Comparison of ENCODE assay signal across 29 cellular contexts in the genomic region with DNA sequence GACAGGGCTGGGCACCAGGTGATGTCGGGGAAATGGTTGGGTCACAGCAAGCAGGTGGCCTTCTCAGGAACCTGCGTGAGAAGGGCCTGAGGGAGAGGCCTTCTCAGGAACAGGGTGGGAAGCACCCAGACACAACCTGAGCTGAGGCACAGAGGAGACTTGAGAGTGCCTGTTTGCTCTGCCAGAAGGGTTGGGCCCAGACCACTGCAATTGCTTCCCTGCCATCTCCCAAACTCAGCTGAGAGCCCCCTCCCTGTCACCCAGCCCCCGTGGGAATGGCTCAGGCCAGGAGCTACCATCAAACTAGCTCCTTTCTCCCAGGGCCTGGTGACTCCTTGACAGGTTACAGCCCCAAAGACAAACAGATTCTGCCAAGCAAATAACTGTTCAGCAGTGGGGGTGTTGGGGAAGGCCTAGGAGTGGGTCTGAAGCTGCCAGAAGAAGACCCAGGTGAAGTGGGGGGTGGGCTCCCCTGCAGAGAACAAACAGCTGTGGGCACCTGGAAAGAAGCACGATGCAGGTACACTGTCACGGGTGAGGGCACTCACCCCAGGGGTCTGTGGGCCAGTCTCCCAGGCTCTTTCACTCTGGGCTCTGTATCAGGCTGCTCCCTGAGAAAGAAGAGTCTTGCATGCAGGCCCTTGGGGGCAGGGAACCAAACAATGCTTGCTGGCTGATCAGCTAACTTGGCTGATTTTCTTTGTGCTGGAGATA. TPM values are rescaled to one million over a fixed set of nuclear protein-coding genes. Genes with fewer than 3 reads are reported as not detected.
DNase-seq lines count a peak whose midpoint lies in the region; ATAC-seq and TF ChIP-seq lines count a peak whose summit lies in the region.
"Had no signal": no experiment of that assay in that cellular context is flagged by ENCODE, and none has a peak within 500 bp of the region (broad histone marks: within the 10 kb centered on the region; RNA-seq: fewer than 3 reads in every experiment).

No MANE protein-coding gene starts in this region.

- H3K4me2 ChIP-seq in osteoblast (ENCODE audit: insufficient read depth, low read length), result no peak overlapping the region
- H3K4me2 ChIP-seq: BLaER1 had no signal

- H3K4me3 ChIP-seq in dorsolateral prefrontal cortex (no peak overlapping the region), osteoblast (ENCODE audit: insufficient read depth, low read length) (no peak overlapping the region)
- H3K4me3 ChIP-seq: adrenal gland, BLaER1, lower lobe of right lung, Peyer's patch, stomach, tibial nerve had no signal

- H4K20me1 ChIP-seq in osteoblast (ENCODE audit: insufficient read depth, low read length), result peaks cover 33% of the 10 kb centered on the region

- no peaks in the 10 kb centered on the region for H3K36me3 ChIP-seq in osteoblast (ENCODE audit: insufficient read depth, low read length)

- peaks cover 14% of the 10 kb centered on the region for H3K4me1 ChIP-seq in osteoblast (ENCODE audit: insufficient read depth, low read length)
- H3K4me1 ChIP-seq: adrenal gland, Caco-2, lower lobe of right lung, Peyer's patch had no signal

- DNase-seq in COR-L47 (lab: John Stamatoyannopoulos, UW), result peak; percentile 30
- DNase-seq in NCI-H146 (lab: John Stamatoyannopoulos, UW), result peak; percentile 68
- DNase-seq in dorsolateral prefrontal cortex, result peak in 2 of 10 donors; percentile 12 to 25
- peak; percentile 54 for DNase-seq in osteoblast (ENCODE audit: insufficient read length, low spot score, missing footprints)
- no peak for DNase-seq in nucleus accumbens (lab: John Stamatoyannopoulos, UW)
- DNase-seq in omental fat pad (ENCODE audit: low spot score), result no peak
- no peak for DNase-seq in NCI-H1436 (lab: John Stamatoyannopoulos, UW)
- DNase-seq: activated CD4-positive, alpha-beta T cell treated with anti-CD3 and anti-CD28 coated beads, Interleukin-2, amount 50 U/mL, for 1 hour; activated naive CD4-positive, alpha-beta T cell; activated T-cell treated with anti-CD3 and anti-CD28 coated beads, Interleukin-2, amount 50 U/mL, for 48 hours; brain microvascular endothelial cell; Caco-2; HCEC 1CT; Karpas-422; lower lobe of right lung; NCI-H1694 treated with DMSO at 0.1 percent for 48 hours; NCI-H2171 treated with DMSO at 0.1 percent for 48 hours; NCI-H524 treated with DMSO at 0.1 percent for 48 hours; SIG-M5; stomach; T-helper 9 cell had no signal

- H3K27ac ChIP-seq in dorsolateral prefrontal cortex (peak overlapping the region in 35 of 59 donors; percentile 3 to 74 (median 39)), osteoblast (ENCODE audit: low read depth, low read length) (no peak overlapping the region)
- H3K27ac ChIP-seq: adrenal gland, BLaER1, brain microvascular endothelial cell, lower lobe of right lung, Peyer's patch had no signal

- no peaks in the 10 kb centered on the region for H3K27me3 ChIP-seq in dorsolateral prefrontal cortex
- no peaks in the 10 kb centered on the region for H3K27me3 ChIP-seq in osteoblast (ENCODE audit: insufficient read depth, low read length)
- H3K27me3 ChIP-seq: adrenal gland, BLaER1, brain microvascular endothelial cell, Peyer's patch, stomach, tibial nerve had no signal

- H3K79me2 ChIP-seq in osteoblast (ENCODE audit: insufficient read depth, low read length), result peaks cover 35% of the 10 kb centered on the region

- no peak overlapping the region for H2AFZ ChIP-seq in osteoblast (ENCODE audit: low read length)

- no peaks in the 10 kb centered on the region for H3K9me3 ChIP-seq in osteoblast (ENCODE audit: low read depth, low read length)
- H3K9me3 ChIP-seq: adrenal gland, BLaER1, Caco-2, lower lobe of right lung, Peyer's patch, stomach, tibial nerve had no signal

- ATAC-seq in omental fat pad (ENCODE audit: low FRiP score), result no peak
- ATAC-seq: lower lobe of right lung had no signal

- intact Hi-C loops in dorsolateral prefrontal cortex (cut with DNase I), result no loop called here

- TF ChIP-seq CTCF in dorsolateral prefrontal cortex (IDR thresholded peaks at IDR 0.05 in 54 of 56, conservative IDR thresholded peaks at IDR 0.05 in 2 of 56; ENCODE audit: low read depth in 1 of 56, partially characterized antibody in 56 of 56) (no peak), osteoblast (IDR thresholded peaks at IDR 0.05; ENCODE audit: extremely low read depth, low read depth, low read length) (no peak), omental fat pad (IDR thresholded peaks at IDR 0.05) (no peak)

RNA-seq across cellular contexts. Expression of a gene that starts 30.4 kb away (rescaled TPM):
- total RNA-seq in dorsolateral prefrontal cortex (1 to 10 TPM in 63 of 120 experiments, under 1 TPM in 54, not detected in 3; 0.28 to 3.0 (median 1.1) TPM), osteoblast (0.29 TPM in 1 of 2 replicates, not detected in the other), omental fat pad (under 1 TPM in 1 of 4 donors, not detected in 3; 0.19 TPM)
- total RNA-seq: epithelial cell of proximal tubule, kidney epithelial cell, pulmonary artery endothelial cell, skeletal muscle tissue, tibial nerve had no signal

Comparison
In these comparisons a context has a peak if more than half of its experiments do, and no peak if none do; other contexts are left out.
1. DNase-seq: peak in COR-L47 (single experiment), NCI-H146 (single experiment) and osteoblast (single experiment); none in nucleus accumbens (0 of 56), omental fat pad (single experiment) and NCI-H1436 (single experiment).